ENCODE assay signal across 9 cellular contexts in the genomic region with DNA sequence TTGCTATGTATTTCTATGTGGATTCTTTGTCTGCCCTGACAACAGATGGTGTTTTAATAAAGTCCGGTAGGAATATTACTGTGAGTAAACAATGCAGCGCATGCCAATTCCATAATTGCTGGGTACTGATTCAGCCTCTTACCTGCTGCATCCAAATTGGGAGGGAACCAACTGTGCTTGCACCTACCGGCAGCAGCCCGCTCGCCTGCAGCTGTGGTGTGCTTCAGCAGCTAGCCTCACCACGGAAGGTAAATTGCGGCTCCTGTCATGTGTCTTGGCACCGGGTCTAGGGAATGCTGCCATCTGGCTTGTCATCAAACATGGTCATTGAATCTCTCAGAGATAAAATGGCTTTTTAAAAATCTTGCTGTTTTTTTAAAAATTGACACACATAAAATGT.
DNase-seq lines count a peak whose midpoint lies in the region; ATAC-seq and TF ChIP-seq lines count a peak whose summit lies in the region.
"Had no signal": no experiment of that assay in that cellular context is flagged by ENCODE, and none has a peak within 500 bp of the region (broad histone marks: within the 10 kb centered on the region; RNA-seq: fewer than 3 reads in every experiment).

No MANE protein-coding gene starts in this region.

- peak overlapping the region; percentile 76 for H3K27ac ChIP-seq in Panc1 (ENCODE audit: low read length)
- H3K27ac ChIP-seq in A673 (ENCODE audit: low read depth, low read length, poor library complexity, severe bottlenecking), result no peak overlapping the region
- H3K27ac ChIP-seq in smooth muscle cell (ENCODE audit: low read depth), result no peak overlapping the region

- CTCF ChIA-PET in Panc1 (lab: Charles Lee), result no interaction called here
- CTCF ChIA-PET in A673 (lab: Charles Lee), result interaction anchor here (0.6 kb wide), 1 partner anchor 60 kb away, joined by 7 read pairs; no protein-coding TSS in a partner anchor

- H3K36me3 ChIP-seq in Panc1 (ENCODE audit: control insufficient read depth, insufficient read depth, low read length) (no peaks in the 10 kb centered on the region), A673 (ENCODE audit: insufficient read depth, low read length, poor library complexity, severe bottlenecking) (no peaks in the 10 kb centered on the region), smooth muscle cell (ENCODE audit: low read depth) (no peaks in the 10 kb centered on the region)

- in situ Hi-C loops in Panc1 (cut with HindIII; ENCODE audit: low pct_unique_long_range_greater_than_20kb, low sequenced_read_pairs), result no loop called here

- H3F3A ChIP-seq in smooth muscle cell (ENCODE audit: low read depth), result no peaks in the 10 kb centered on the region

- no TSS peak for BruUV-seq in Panc1 (replicated peaks; lab: Mats Ljungman, UMichigan)
- BruUV-seq in A673 (replicated peaks; lab: Mats Ljungman, UMichigan), result no TSS peak

- TF ChIP-seq CTCF in Panc1 (IDR thresholded peaks at IDR 0.05) (no peak), fibroblast of the aortic adventitia (IDR thresholded peaks at IDR 0.05; ENCODE audit: insufficient read depth, low read length) (no peak), A673 (conservative IDR thresholded peaks at IDR 0.05; ENCODE audit: low read depth, low read length) (no peak), smooth muscle cell (IDR thresholded peaks at IDR 0.05; ENCODE audit: borderline replicate concordance, insufficient read depth, poor library complexity, severe bottlenecking) (no peak)

- H4K20me1 ChIP-seq in smooth muscle cell (ENCODE audit: low read depth), result no peaks in the 10 kb centered on the region

- 84% methylated on average over 8 of the region's 8 CpGs for WGBS in smooth muscle cell (ENCODE audit: low lambda C conversion rate)

- H3K9ac ChIP-seq in smooth muscle cell (ENCODE audit: low read depth), result no peak overlapping the region

- H2AFZ ChIP-seq in smooth muscle cell (ENCODE audit: low read depth), result no peak overlapping the region

- H3K27me3 ChIP-seq in Panc1 (ENCODE audit: control insufficient read depth, insufficient read depth, low read length) (no peaks in the 10 kb centered on the region), A673 (replicated peaks; ENCODE audit: insufficient read depth, low read depth, low read length, poor library complexity) (no peaks in the 10 kb centered on the region), smooth muscle cell (ENCODE audit: low read depth) (no peaks in the 10 kb centered on the region)

- H3K4me3 ChIP-seq in Panc1 (ENCODE audit: low read depth in 2 of 2, low read length in 2 of 2) (peak overlapping the region; percentile 8 to 53), fibroblast of the aortic adventitia (ENCODE audit: low read depth, low read length) (peak overlapping the region; percentile 22), A673 (ENCODE audit: low read depth, low read length, poor library complexity, severe bottlenecking) (no peak overlapping the region), smooth muscle cell (no peak overlapping the region)

- POLR2A ChIA-PET in Panc1 (lab: Charles Lee), result no interaction called here
- POLR2A ChIA-PET in A673 (lab: Charles Lee; ENCODE audit: low non-redundant PET), result no interaction called here

- H3K9me3 ChIP-seq in Panc1 (ENCODE audit: control insufficient read depth, insufficient read depth, low read depth, low read length) (peaks cover 5% of the 10 kb centered on the region; the same call in 1 of the 2 replicates), A673 (ENCODE audit: low read depth, low read length, poor library complexity, severe bottlenecking) (peaks cover under 1% of the 10 kb centered on the region), smooth muscle cell (replicated peaks; ENCODE audit: low read depth) (no peaks in the 10 kb centered on the region)

- peaks cover 26% of the 10 kb centered on the region for H3K4me1 ChIP-seq in Panc1 (ENCODE audit: control insufficient read depth, insufficient read depth, low read length)
- H3K4me1 ChIP-seq in A673 (ENCODE audit: insufficient read depth, low read length, poor library complexity, severe bottlenecking), result peaks cover 48% of the 10 kb centered on the region
- H3K4me1 ChIP-seq in smooth muscle cell (ENCODE audit: low read depth), result no peaks in the 10 kb centered on the region

- H3K4me2 ChIP-seq in smooth muscle cell, result no peak overlapping the region

- intact Hi-C loops in Panc1 (cut with micrococcal nuclease; ENCODE audit: unreplicated experiment) (no loop called here), A673 (cut with micrococcal nuclease; ENCODE audit: unreplicated experiment) (no loop called here)

- H3K79me2 ChIP-seq in smooth muscle cell (ENCODE audit: low read depth), result no peaks in the 10 kb centered on the region

- DNase-seq in A172 (ENCODE audit: low spot score) (peak; percentile 11), NCI-H1105 (lab: John Stamatoyannopoulos, UW) (peak; percentile 96), Panc1 (ENCODE audit: low read depth, low spot score) (peak; percentile 75), fibroblast of the aortic adventitia (ENCODE audit: low read depth) (peak; percentile 46), cerebellar nuclear complex (lab: John Stamatoyannopoulos, UW) (no peak), A673 (ENCODE audit: low spot score) (no peak), smooth muscle cell (lab: John Stamatoyannopoulos, UW; ENCODE audit: unreplicated experiment) (no peak)
- DNase-seq in stimulated activated CD4-positive, alpha-beta T cell treated with anti-CD3 and anti-CD28 coated beads, Interleukin-2, amount 100 ng/mL, for 48 hours, result no peak
- DNase-seq: cortex of kidney had no signal

- ATAC-seq in Panc1, result peak; percentile 92

Comparison
In these comparisons a context has a peak if more than half of its experiments do, and no peak if none do; other contexts are left out.
1. DNase-seq: peak in A172 (single experiment), NCI-H1105 (single experiment), Panc1 (single experiment) and fibroblast of the aortic adventitia (single experiment); none in cerebellar nuclear complex (0 of 2), stimulated activated CD4-positive, alpha-beta T cell treated with anti-CD3 and anti-CD28 coated beads, Interleukin-2, amount 100 ng/mL, for 48 hours (0 of 2), A673 (single experiment) and smooth muscle cell (single experiment).
2. H3K4me3 ChIP-seq: peak in Panc1 (2 of 2) and fibroblast of the aortic adventitia (single experiment); none in A673 (single experiment) and smooth muscle cell (single experiment).